ENCODE assay signal across 8 cellular contexts in the genomic region with DNA sequence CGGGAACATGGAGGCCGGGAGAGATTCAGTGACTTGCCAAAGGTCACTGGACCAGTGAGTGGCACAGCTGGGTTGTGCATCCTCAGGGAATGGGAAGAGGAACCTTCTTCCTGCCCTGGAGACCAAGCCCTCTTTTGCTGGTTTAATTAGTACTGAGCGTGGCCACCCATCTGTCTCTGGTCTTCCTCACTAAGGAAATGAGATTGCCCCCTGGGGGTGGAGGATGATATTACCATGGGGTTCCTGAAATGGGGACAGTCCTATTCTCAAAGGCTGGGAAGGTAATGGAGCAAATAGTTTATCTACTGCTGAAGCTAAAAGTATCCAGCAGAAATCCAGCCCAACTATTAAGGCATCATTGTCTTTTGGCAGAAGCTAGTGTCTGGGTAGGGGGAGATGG.
DNase-seq lines count a peak whose midpoint lies in the region; ATAC-seq, FAIRE-seq and TF ChIP-seq lines count a peak whose summit lies in the region.

No MANE protein-coding gene starts in this region.

- H3K27ac Mint-ChIP-seq in type B pancreatic cell, result no peak overlapping the region

- no peaks in the 10 kb centered on the region for H3F3A ChIP-seq in PC-3 (ENCODE audit: low read length, unreplicated experiment)

- FAIRE-seq in GM19239 (lab: Jason Lieb, UNC), result no peak

- H3K36me3 Mint-ChIP-seq in type B pancreatic cell, result peaks cover 4% of the 10 kb centered on the region

- H3K4me2 ChIP-seq in PC-3 (ENCODE audit: low read length), result no peak overlapping the region

- H3K36me3 ChIP-seq in cardiac muscle cell (no peaks in the 10 kb centered on the region), PC-3 (ENCODE audit: low read depth, low read length) (no peaks in the 10 kb centered on the region)

- CTCF ChIA-PET in PC-3 (lab: Charles Lee), result no interaction called here

- TF ChIP-seq CTCF in cardiac muscle cell (IDR thresholded peaks at IDR 0.05; ENCODE audit: low read depth, low read length) (peak; percentile 49), PC-3 (conservative IDR thresholded peaks at IDR 0.05; ENCODE audit: low read depth, low read length) (peak; percentile 56; the same call in 1 of the 2 replicates), type B pancreatic cell (conservative IDR thresholded peaks at IDR 0.05) (peak; percentile 69)

- H3K9ac ChIP-seq in PC-3 (ENCODE audit: low read length), result no peak overlapping the region

- no peaks in the 10 kb centered on the region for H4K20me1 ChIP-seq in PC-3 (ENCODE audit: low read length)

- no peak overlapping the region for H3K27ac ChIP-seq in cardiac muscle cell
- H3K27ac ChIP-seq in PC-3 (ENCODE audit: low read length), result no peak overlapping the region

- intact Hi-C loops in Right ventricle myocardium superior (cut with DNase I), result no loop called here
- intact Hi-C loops in PC-3 (cut with micrococcal nuclease), result no loop called here
- intact Hi-C loops in head of caudate nucleus (cut with DNase I), result no loop called here

- H3K9me3 ChIP-seq in cardiac muscle cell (ENCODE audit: low read depth), result no peaks in the 10 kb centered on the region
- no peaks in the 10 kb centered on the region for H3K9me3 ChIP-seq in PC-3 (ENCODE audit: low read length)

- no peaks in the 10 kb centered on the region for H3K9me2 ChIP-seq in PC-3 (replicated peaks; ENCODE audit: low read length)

- no peak overlapping the region for H2AFZ ChIP-seq in PC-3 (ENCODE audit: low read length)

- no peak overlapping the region for H3K4me3 Mint-ChIP-seq in type B pancreatic cell

- H3K27me3 ChIP-seq in cardiac muscle cell, result no peaks in the 10 kb centered on the region
- peaks cover 39% of the 10 kb centered on the region for H3K27me3 ChIP-seq in PC-3 (ENCODE audit: low read length)

- H3K4me3 ChIP-seq in cardiac muscle cell (no peak overlapping the region), PC-3 (ENCODE audit: low read length) (no peak overlapping the region)

- no TSS peak for BruUV-seq in PC-3 (replicated peaks; lab: Mats Ljungman, UMichigan)

- H3K79me2 ChIP-seq in PC-3 (ENCODE audit: low read length), result no peaks in the 10 kb centered on the region

- H3K4me1 ChIP-seq in cardiac muscle cell (ENCODE audit: low read depth) (peaks cover 17% of the 10 kb centered on the region), PC-3 (ENCODE audit: insufficient read depth, low read length) (no peaks in the 10 kb centered on the region)

- no peaks in the 10 kb centered on the region for H3K9me3 Mint-ChIP-seq in type B pancreatic cell

- H3K27me3 Mint-ChIP-seq in type B pancreatic cell, result no peaks in the 10 kb centered on the region

- DNase-seq in cardiac muscle cell (ENCODE audit: low read depth in 1 of 2, low spot score in 1 of 2), result peak in 1 of 2 donors; percentile 34
- no peak for DNase-seq in Right ventricle myocardium superior
- DNase-seq in PC-3, result peak; percentile 34
- peak in 25 of 42 donors; percentile 26 to 84 (median 41) for DNase-seq in head of caudate nucleus
- DNase-seq in type B pancreatic cell (ENCODE audit: extremely low spot score, unreplicated experiment), result no peak
- no peak for DNase-seq in GM19239 (ENCODE audit: insufficient read length, low spot score)
- no peak for DNase-seq in NCI-H524 treated with DMSO at 0.1 percent for 48 hours (lab: John Stamatoyannopoulos, UW)

- no peak for ATAC-seq in Right ventricle myocardium superior (ENCODE audit: poor library complexity)
- ATAC-seq in PC-3, result no peak; the same call in 1 of the 2 replicates
- ATAC-seq in HG03108 (IDR thresholded peaks at IDR 0.05; ENCODE audit: unreplicated experiment), result no peak

- POLR2A ChIA-PET in PC-3 (lab: Charles Lee; ENCODE audit: unreplicated experiment), result no interaction called here

- peaks cover 21% of the 10 kb centered on the region for H3K4me1 Mint-ChIP-seq in type B pancreatic cell (ENCODE audit: unreplicated experiment)

Comparison
In these comparisons a context has a peak if more than half of its experiments do, and no peak if none do; other contexts are left out.
1. DNase-seq: peak in PC-3 (single experiment) and head of caudate nucleus (25 of 42); none in Right ventricle myocardium superior (single experiment), type B pancreatic cell (single experiment), GM19239 (single experiment) and NCI-H524 treated with DMSO at 0.1 percent for 48 hours (single experiment).
2. Peak in every context shown above with its lines, with median percentiles within 50 percentile points of each other: CTCF ChIP-seq.